Comparison of ENCODE assay signal across 21 cellular contexts in genomic region chr5:1065891-1066650, GRCh38. TPM values are rescaled to one million over a fixed set of nuclear protein-coding genes. Genes with fewer than 3 reads are reported as not detected.
DNase-seq lines count a peak whose midpoint lies in the region; ATAC-seq, FAIRE-seq and TF ChIP-seq lines count a peak whose summit lies in the region.
"Had no signal": no experiment of that assay in that cellular context is flagged by ENCODE, and none has a peak within 500 bp of the region (broad histone marks: within the 10 kb centered on the region; RNA-seq: fewer than 3 reads in every experiment).

No MANE protein-coding gene starts in this region.

- no peaks in the 10 kb centered on the region for H3K4me1 Mint-ChIP-seq in stimulated activated memory B cell treated with anti-CD40 and anti-IgM and Interleukin-4, amounts not matched to agents 10 μg/mL and 1 μg/mL and 100 μg/mL, for 72 hours
- H3K4me1 Mint-ChIP-seq: CD8-positive, alpha-beta memory T cell; IgD-negative memory B cell had no signal

- no peak for ATAC-seq in Panc1
- ATAC-seq in stimulated activated memory B cell treated with anti-CD40 and anti-IgM and Interleukin-4, amounts not matched to agents 10 μg/mL and 1 μg/mL and 100 μg/mL, for 72 hours = peak; percentile 13
- ATAC-seq: PC-3 had no signal

- H3K27ac ChIP-seq in left ventricle myocardium inferior (replicated peaks) (no peak overlapping the region), Panc1 (ENCODE audit: low read length) (no peak overlapping the region; the same call in 1 of the 2 replicates), kidney (ENCODE audit: low read depth in 2 of 2, low read length in 2 of 2) (no peak overlapping the region)
- H3K27ac ChIP-seq: SJSA1 had no signal

- H3K4me3 Mint-ChIP-seq in stimulated activated memory B cell treated with anti-CD40 and anti-IgM and Interleukin-4, amounts not matched to agents 10 μg/mL and 1 μg/mL and 100 μg/mL, for 72 hours = no peak overlapping the region
- H3K4me3 Mint-ChIP-seq: CD8-positive, alpha-beta memory T cell; H9; IgD-negative memory B cell had no signal

- no peaks in the 10 kb centered on the region for H3K27me3 ChIP-seq in left ventricle myocardium inferior (ENCODE audit: low read depth)
- H3K27me3 ChIP-seq in Panc1 (ENCODE audit: control insufficient read depth, insufficient read depth, low read length) = no peaks in the 10 kb centered on the region
- H3K27me3 ChIP-seq: MG63, SJSA1 had no signal

- no peak overlapping the region for H3K9ac ChIP-seq in kidney (ENCODE audit: low read length in 2 of 2)

- peaks cover 24% of the 10 kb centered on the region for H3K4me1 ChIP-seq in left ventricle myocardium inferior
- H3K4me1 ChIP-seq in Panc1 (ENCODE audit: control insufficient read depth, insufficient read depth, low read length) = no peaks in the 10 kb centered on the region
- no peaks in the 10 kb centered on the region for H3K4me1 ChIP-seq in kidney (ENCODE audit: control insufficient read depth in 1 of 2, insufficient read depth in 1 of 2, low read depth in 1 of 2, low read length in 2 of 2)
- H3K4me1 ChIP-seq: SJSA1 had no signal

- H3K27ac Mint-ChIP-seq in stimulated activated memory B cell treated with anti-CD40 and anti-IgM and Interleukin-4, amounts not matched to agents 10 μg/mL and 1 μg/mL and 100 μg/mL, for 72 hours = no peak overlapping the region
- H3K27ac Mint-ChIP-seq: CD8-positive, alpha-beta memory T cell; IgD-negative memory B cell had no signal

- DNase-seq in left ventricle myocardium inferior (peak; percentile 10), cardiac septum (ENCODE audit: low spot score) (no peak), Panc1 (ENCODE audit: low read depth, low spot score) (no peak), kidney (peak; percentile 41), GM19238 (ENCODE audit: insufficient read length, low spot score) (no peak)
- DNase-seq in stimulated activated naive CD4-positive, alpha-beta T cell (lab: John Stamatoyannopoulos, UW) = no peak
- DNase-seq: ACHN; C1 segment of cervical spinal cord; CD8-positive, alpha-beta memory T cell; DMS79 treated with DMSO at 0.1 percent for 48 hours; H9; Karpas-422; MG63; NCI-H1048; NCI-H1436; NCI-H2029; NCI-H526; PC-3 had no signal

- CTCF ChIA-PET in Panc1 (lab: Charles Lee) = interaction anchor here (0.5 to 0.6 kb wide), 2 partner anchors 85 to 228 kb away, joined by 3 to 4 read pairs; no protein-coding TSS in a partner anchor

- FAIRE-seq in kidney (lab: Jason Lieb, UNC) = no peak

- POLR2A ChIA-PET in Panc1 (lab: Charles Lee) = interaction anchor here (0.5 kb wide), 1 partner anchor 40 kb away, joined by 10 read pairs; no protein-coding TSS in a partner anchor

- intact Hi-C loops in left ventricle myocardium inferior (cut with micrococcal nuclease) = no loop called here
- intact Hi-C loops in cardiac septum (cut with DNase I) = no loop called here
- intact Hi-C loops in Panc1 (cut with micrococcal nuclease; ENCODE audit: unreplicated experiment) = no loop called here
- intact Hi-C loops in kidney (cut with DNase I) = no loop called here

- TSS peak; percentile 50 for BruUV-seq in Panc1 (replicated peaks; lab: Mats Ljungman, UMichigan)

- H3K36me3 Mint-ChIP-seq in stimulated activated memory B cell treated with anti-CD40 and anti-IgM and Interleukin-4, amounts not matched to agents 10 μg/mL and 1 μg/mL and 100 μg/mL, for 72 hours = peaks cover 19% of the 10 kb centered on the region
- H3K36me3 Mint-ChIP-seq: IgD-negative memory B cell had no signal

- no peaks in the 10 kb centered on the region for H3K9me3 ChIP-seq in left ventricle myocardium inferior (replicated peaks)
- no peaks in the 10 kb centered on the region for H3K9me3 ChIP-seq in Panc1 (ENCODE audit: control insufficient read depth, insufficient read depth, low read depth, low read length)
- H3K9me3 ChIP-seq in kidney (ENCODE audit: control insufficient read depth in 1 of 2, low read length in 2 of 2) = no peaks in the 10 kb centered on the region
- H3K9me3 ChIP-seq: MG63 had no signal

- TF ChIP-seq CTCF in left ventricle myocardium inferior (IDR thresholded peaks at IDR 0.05; ENCODE audit: borderline replicate concordance) = no peak
- no peak for TF ChIP-seq CTCF in Panc1 (IDR thresholded peaks at IDR 0.05)
- no peak for TF ChIP-seq CTCF in kidney (IDR thresholded peaks at IDR 0.05; ENCODE audit: borderline replicate concordance, extremely low read depth, insufficient read depth)

- peaks cover 74% of the 10 kb centered on the region for H3K36me3 ChIP-seq in left ventricle myocardium inferior
- peaks cover 4% of the 10 kb centered on the region for H3K36me3 ChIP-seq in Panc1 (ENCODE audit: control insufficient read depth, insufficient read depth, low read length)
- peaks cover 7 to 34% of the 10 kb centered on the region in 2 donors for H3K36me3 ChIP-seq in kidney (ENCODE audit: control insufficient read depth in 1 of 2, insufficient read depth in 2 of 2, low read length in 2 of 2)

- in situ Hi-C loops in Panc1 (cut with HindIII; ENCODE audit: low pct_unique_long_range_greater_than_20kb, low sequenced_read_pairs) = no loop called here

- H3K9me3 Mint-ChIP-seq in stimulated activated memory B cell treated with anti-CD40 and anti-IgM and Interleukin-4, amounts not matched to agents 10 μg/mL and 1 μg/mL and 100 μg/mL, for 72 hours = no peaks in the 10 kb centered on the region
- H3K9me3 Mint-ChIP-seq: CD8-positive, alpha-beta memory T cell; H9; IgD-negative memory B cell had no signal

- H3K27me3 Mint-ChIP-seq in stimulated activated memory B cell treated with anti-CD40 and anti-IgM and Interleukin-4, amounts not matched to agents 10 μg/mL and 1 μg/mL and 100 μg/mL, for 72 hours = no peaks in the 10 kb centered on the region
- H3K27me3 Mint-ChIP-seq: CD8-positive, alpha-beta memory T cell; IgD-negative memory B cell had no signal

- H3K4me3 ChIP-seq in left ventricle myocardium inferior (no peak overlapping the region), Panc1 (ENCODE audit: low read depth in 2 of 2, low read length in 2 of 2) (no peak overlapping the region), kidney (ENCODE audit: low read length in 2 of 2) (no peak overlapping the region)
- H3K4me3 ChIP-seq: MG63, SJSA1 had no signal

RNA-seq across cellular contexts. Expression of gene SLC12A7, which starts 45.8 kb away (rescaled TPM):
- 140 TPM for total RNA-seq in left ventricle myocardium inferior
- total RNA-seq in cardiac septum = 127 TPM
- 297 TPM for total RNA-seq in Panc1 (2021; ENCODE audit: unreplicated experiment)
- polyA plus RNA-seq in Panc1 (2012; ENCODE audit: insufficient read length) = 468 TPM
- total RNA-seq in kidney = 92.9 TPM
- polyA plus RNA-seq in kidney (ENCODE audit: insufficient read depth, low read depth, low replicate concordance) = 28.2 TPM

RNA-seq across cellular contexts. Expression of gene NKD2, which starts 57.5 kb away (rescaled TPM):
- total RNA-seq in left ventricle myocardium inferior (3.7 TPM), cardiac septum (3.6 TPM), Panc1 (2021; ENCODE audit: unreplicated experiment) (12.3 TPM), kidney (14.1 TPM)
- 28.7 TPM for polyA plus RNA-seq in Panc1 (2012; ENCODE audit: insufficient read length)
- polyA plus RNA-seq in kidney (ENCODE audit: insufficient read depth, low read depth, low replicate concordance) = 7.9 TPM
- polyA plus RNA-seq: CD8-positive, alpha-beta memory T cell; IgD-negative memory B cell had no signal

Comparison
In these comparisons a context has a peak if more than half of its experiments do, and no peak if none do; other contexts are left out.
1. DNase-seq: peak in left ventricle myocardium inferior (single experiment) and kidney (single experiment); none in cardiac septum (single experiment), Panc1 (single experiment), stimulated activated naive CD4-positive, alpha-beta T cell (0 of 6) and GM19238 (single experiment).